Comparison of ENCODE assay signal across 9 cellular contexts in the genomic region with DNA sequence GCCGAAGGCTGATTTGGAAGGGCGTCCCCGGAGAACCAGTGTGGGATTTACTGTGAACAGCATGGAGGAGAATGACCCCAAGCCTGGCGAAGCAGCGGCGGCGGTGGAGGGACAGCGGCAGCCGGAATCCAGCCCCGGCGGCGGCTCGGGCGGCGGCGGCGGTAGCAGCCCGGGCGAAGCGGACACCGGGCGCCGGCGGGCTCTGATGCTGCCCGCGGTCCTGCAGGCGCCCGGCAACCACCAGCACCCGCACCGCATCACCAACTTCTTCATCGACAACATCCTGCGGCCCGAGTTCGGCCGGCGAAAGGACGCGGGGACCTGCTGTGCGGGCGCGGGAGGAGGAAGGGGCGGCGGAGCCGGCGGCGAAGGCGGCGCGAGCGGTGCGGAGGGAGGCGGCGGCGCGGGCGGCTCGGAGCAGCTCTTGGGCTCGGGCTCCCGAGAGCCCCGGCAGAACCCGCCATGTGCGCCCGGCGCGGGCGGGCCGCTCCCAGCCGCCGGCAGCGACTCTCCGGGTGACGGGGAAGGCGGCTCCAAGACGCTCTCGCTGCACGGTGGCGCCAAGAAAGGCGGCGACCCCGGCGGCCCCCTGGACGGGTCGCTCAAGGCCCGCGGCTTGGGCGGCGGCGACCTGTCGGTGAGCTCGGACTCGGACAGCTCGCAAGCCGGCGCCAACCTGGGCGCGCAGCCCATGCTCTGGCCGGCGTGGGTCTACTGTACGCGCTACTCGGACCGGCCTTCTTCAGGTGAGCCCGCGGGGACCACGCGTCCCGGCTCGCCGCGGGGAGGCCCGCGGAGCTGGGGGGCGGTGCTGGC. TPM values are rescaled to one million over a fixed set of nuclear protein-coding genes. Genes with fewer than 3 reads are reported as not detected.
DNase-seq lines count a peak whose midpoint lies in the region; ATAC-seq and TF ChIP-seq lines count a peak whose summit lies in the region.
"Had no signal": no experiment of that assay in that cellular context is flagged by ENCODE, and none has a peak within 500 bp of the region (broad histone marks: within the 10 kb centered on the region; RNA-seq: fewer than 3 reads in every experiment).

No MANE protein-coding gene starts in this region.

- peaks cover 15 to 18% of the 10 kb centered on the region in 2 donors for H3K4me1 Mint-ChIP-seq in effector memory CD8-positive, alpha-beta T cell (ENCODE audit: low read depth in 2 of 2)
- peaks cover 45% of the 10 kb centered on the region for H3K4me1 Mint-ChIP-seq in neural progenitor cell

- H3K27ac Mint-ChIP-seq in effector memory CD8-positive, alpha-beta T cell: no peak overlapping the region
- H3K27ac Mint-ChIP-seq in neural progenitor cell: no peak overlapping the region

- no peak overlapping the region for H2AFZ ChIP-seq in neural progenitor cell (replicated peaks)

- peak overlapping the region; percentile 54 for H3K4me2 ChIP-seq in neural progenitor cell

- in situ Hi-C loops in ACHN (cut with HindIII; ENCODE audit: low pct_ligation_motif_present, low pct_unique_long_range_greater_than_20kb, low sequenced_read_pairs): no loop called here

- H3K79me2 ChIP-seq in neural progenitor cell (ENCODE audit: low read depth): no peaks in the 10 kb centered on the region

- H3K36me3 Mint-ChIP-seq in effector memory CD8-positive, alpha-beta T cell (ENCODE audit: insufficient read depth): peaks cover 7% of the 10 kb centered on the region
- H3K36me3 Mint-ChIP-seq in neural progenitor cell: peaks cover 20% of the 10 kb centered on the region

- H3K4me3 ChIP-seq in HEK293 (ENCODE audit: low read depth, low read length) (peak overlapping the region; percentile 69), neural progenitor cell (no peak overlapping the region)

- no peaks in the 10 kb centered on the region for H3K9me3 ChIP-seq in HEK293 (ENCODE audit: control insufficient read depth, insufficient read depth, low read depth, low read length)
- H3K9me3 ChIP-seq in neural progenitor cell (ENCODE audit: low read depth): no peaks in the 10 kb centered on the region

- peaks cover 67 to 82% of the 10 kb centered on the region in 2 donors for H3K27me3 Mint-ChIP-seq in effector memory CD8-positive, alpha-beta T cell
- H3K27me3 Mint-ChIP-seq in neural progenitor cell (ENCODE audit: insufficient read depth, low read depth): peaks cover 65% of the 10 kb centered on the region

- H3K36me3 ChIP-seq in HEK293 (ENCODE audit: control insufficient read depth in 2 of 2, insufficient read depth in 1 of 2, low read length in 2 of 2) (peaks cover 0 to 29% of the 10 kb centered on the region in 2 experiments; a peak in 1 of 3 replicates), neural progenitor cell (no peaks in the 10 kb centered on the region)

- peaks cover 5% of the 10 kb centered on the region; the same call in 1 of the 2 replicates for H3K4me1 ChIP-seq in HEK293 (ENCODE audit: control insufficient read depth, insufficient read depth, low read length)
- H3K4me1 ChIP-seq in neural progenitor cell: peaks cover 3% of the 10 kb centered on the region

- peak overlapping the region; percentile 53 to 73 for H3K4me3 Mint-ChIP-seq in effector memory CD8-positive, alpha-beta T cell
- H3K4me3 Mint-ChIP-seq in neural progenitor cell: peak overlapping the region; percentile 96

- no peak for ATAC-seq in effector memory CD8-positive, alpha-beta T cell (replicated peaks)
- ATAC-seq in omental fat pad (ENCODE audit: low FRiP score) (no peak), HG02852 (IDR thresholded peaks at IDR 0.05; ENCODE audit: unreplicated experiment) (no peak)

- H4K20me1 ChIP-seq in neural progenitor cell (ENCODE audit: low read depth): peaks cover 94% of the 10 kb centered on the region

- no peak for TF ChIP-seq CTCF in HEK293 (tag by site-specific recombination; IDR thresholded peaks at IDR 0.05)
- no peak for TF ChIP-seq CTCF in neural progenitor cell (IDR thresholded peaks at IDR 0.05)
- TF ChIP-seq CTCF in omental fat pad (IDR thresholded peaks at IDR 0.05): no peak

- H3F3A ChIP-seq in neural progenitor cell (ENCODE audit: low read depth): peaks cover 9% of the 10 kb centered on the region

- CTCF ChIA-PET in HEK293 (lab: Yijun Ruan, JAX): interaction anchor here (0.6 kb wide), 1 partner anchor 45 kb away, joined by 3 read pairs; no protein-coding TSS in a partner anchor

- H3K9me3 Mint-ChIP-seq in effector memory CD8-positive, alpha-beta T cell: no peaks in the 10 kb centered on the region
- H3K9me3 Mint-ChIP-seq in neural progenitor cell: peaks cover 4% of the 10 kb centered on the region

- H3K9ac ChIP-seq in neural progenitor cell: no peak overlapping the region

- H3K27ac ChIP-seq in HEK293 (ENCODE audit: extremely low read depth, low read depth, low read length): peak overlapping the region; percentile 62; the same call in 1 of the 2 replicates
- no peak overlapping the region for H3K27ac ChIP-seq in neural progenitor cell

- POLR2A ChIA-PET in HEK293 (lab: Yijun Ruan, JAX): interaction anchor here (0.7 kb wide), 1 partner anchor 13 kb away, joined by 3 read pairs; no protein-coding TSS in a partner anchor

- peak; percentile 33 for DNase-seq in ACHN
- no peak for DNase-seq in effector memory CD8-positive, alpha-beta T cell
- peak; percentile 55 for DNase-seq in neural progenitor cell (ENCODE audit: low spot score)
- DNase-seq in omental fat pad (ENCODE audit: low spot score): no peak
- DNase-seq in DMS53 treated with DMSO at 0.1 percent for 48 hours (lab: John Stamatoyannopoulos, UW; ENCODE audit: unreplicated experiment): no peak
- no peak for DNase-seq in OCI-M2 (lab: John Stamatoyannopoulos, UW; ENCODE audit: unreplicated experiment)

- peaks cover 98% of the 10 kb centered on the region for H3K27me3 ChIP-seq in neural progenitor cell

TF ChIP-seq in HEK293, 187 proteins besides CTCF, POLR2A, EP300 and RAD21:
- TF ChIP-seq ZIC2 (tag by site-specific recombination; IDR thresholded peaks at IDR 0.05): 0 out of 2 replicates have a peak, but pooled peaks have one; percentile 11
- TF ChIP-seq ZNF112 (tag by site-specific recombination; IDR thresholded peaks at IDR 0.05): no peak
- peak; percentile 44; the same call in 1 of the 2 replicates for TF ChIP-seq ZNF423 (tag by site-specific recombination; IDR thresholded peaks at IDR 0.05)
- TF ChIP-seq ZBTB7A (tag by site-specific recombination; IDR thresholded peaks at IDR 0.05; ENCODE audit: low read depth): 0 out of 2 replicates have a peak, but pooled peaks have one; percentile 29
- TF ChIP-seq, protein P1, sequence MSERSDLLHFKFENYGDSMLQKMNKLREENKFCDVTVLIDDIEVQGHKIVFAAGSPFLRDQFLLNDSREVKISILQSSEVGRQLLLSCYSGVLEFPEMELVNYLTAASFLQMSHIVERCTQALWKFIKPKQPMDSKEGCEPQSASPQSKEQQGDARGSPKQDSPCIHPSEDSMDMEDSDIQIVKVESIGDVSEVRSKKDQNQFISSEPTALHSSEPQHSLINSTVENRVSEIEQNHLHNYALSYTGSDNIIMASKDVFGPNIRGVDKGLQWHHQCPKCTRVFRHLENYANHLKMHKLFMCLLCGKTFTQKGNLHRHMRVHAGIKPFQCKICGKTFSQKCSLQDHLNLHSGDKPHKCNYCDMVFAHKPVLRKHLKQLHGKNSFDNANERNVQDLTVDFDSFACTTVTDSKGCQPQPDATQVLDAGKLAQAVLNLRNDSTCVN (tag by site-specific recombination; optimal IDR thresholded peaks at IDR 0.05): peak; percentile 87
- peak; percentile 70 for TF ChIP-seq GLIS1 (tag by site-specific recombination; IDR thresholded peaks at IDR 0.05)
- peak; percentile 42; the same call in 1 of the 2 replicates for TF ChIP-seq KLF9 (tag by site-specific recombination; IDR thresholded peaks at IDR 0.05; ENCODE audit: low read depth)
- 0 out of 2 replicates have a peak, but pooled peaks have one; percentile 11 for TF ChIP-seq SP3 (tag by site-specific recombination; IDR thresholded peaks at IDR 0.05)
- peak; percentile 80 for TF ChIP-seq ZBTB8A (tag by site-specific recombination; IDR thresholded peaks at IDR 0.05)
- TF ChIP-seq, protein P2, sequence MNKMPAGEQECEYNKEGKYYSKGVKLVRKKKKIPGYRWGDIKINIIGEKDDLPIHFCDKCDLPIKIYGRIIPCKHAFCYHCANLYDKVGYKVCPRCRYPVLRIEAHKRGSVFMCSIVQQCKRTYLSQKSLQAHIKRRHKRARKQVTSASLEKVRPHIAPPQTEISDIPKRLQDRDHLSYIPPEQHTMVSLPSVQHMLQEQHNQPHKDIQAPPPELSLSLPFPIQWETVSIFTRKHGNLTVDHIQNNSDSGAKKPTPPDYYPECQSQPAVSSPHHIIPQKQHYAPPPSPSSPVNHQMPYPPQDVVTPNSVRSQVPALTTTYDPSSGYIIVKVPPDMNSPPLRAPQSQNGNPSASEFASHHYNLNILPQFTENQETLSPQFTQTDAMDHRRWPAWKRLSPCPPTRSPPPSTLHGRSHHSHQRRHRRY (tag by site-specific recombination; IDR thresholded peaks at IDR 0.05): no peak
- TF ChIP-seq, protein P3, sequence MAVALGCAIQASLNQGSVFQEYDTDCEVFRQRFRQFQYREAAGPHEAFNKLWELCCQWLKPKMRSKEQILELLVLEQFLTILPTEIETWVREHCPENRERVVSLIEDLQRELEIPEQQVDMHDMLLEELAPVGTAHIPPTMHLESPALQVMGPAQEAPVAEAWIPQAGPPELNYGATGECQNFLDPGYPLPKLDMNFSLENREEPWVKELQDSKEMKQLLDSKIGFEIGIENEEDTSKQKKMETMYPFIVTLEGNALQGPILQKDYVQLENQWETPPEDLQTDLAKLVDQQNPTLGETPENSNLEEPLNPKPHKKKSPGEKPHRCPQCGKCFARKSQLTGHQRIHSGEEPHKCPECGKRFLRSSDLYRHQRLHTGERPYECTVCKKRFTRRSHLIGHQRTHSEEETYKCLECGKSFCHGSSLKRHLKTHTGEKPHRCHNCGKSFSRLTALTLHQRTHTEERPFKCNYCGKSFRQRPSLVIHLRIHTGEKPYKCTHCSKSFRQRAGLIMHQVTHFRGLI (tag by site-specific recombination; IDR thresholded peaks at IDR 0.05): peak; percentile 70; the same call in 1 of the 2 replicates
- TF ChIP-seq GLIS2 (tag by site-specific recombination; IDR thresholded peaks at IDR 0.05): peak; percentile 93
- TF ChIP-seq ZNF426 (tag by site-specific recombination; IDR thresholded peaks at IDR 0.05): no peak

RNA-seq across cellular contexts. Expression of a gene that starts 0.6 kb away (rescaled TPM):
- total RNA-seq in neural progenitor cell (ENCODE audit: low replicate concordance) (not detected in 2 replicates), omental fat pad (under 1 TPM in 2 of 4 donors, not detected in 2; 0.09 to 0.12 TPM)
- total RNA-seq: aorta had no signal

Comparison
In these comparisons a context has a peak if more than half of its experiments do, and no peak if none do; other contexts are left out.
1. DNase-seq: peak in ACHN (single experiment) and neural progenitor cell (single experiment); none in effector memory CD8-positive, alpha-beta T cell (0 of 3), omental fat pad (single experiment), DMS53 treated with DMSO at 0.1 percent for 48 hours (single experiment) and OCI-M2 (single experiment).